ENCODE assay signal across 25 cellular contexts in genomic region chr3:45227946-45228345, GRCh38. TPM values are rescaled to one million over a fixed set of nuclear protein-coding genes. Genes with fewer than 3 reads are reported as not detected.
A peak's percentile ranks its signal among the peaks of the same experiment; 100 is the strongest.
DNase-seq lines count a peak whose midpoint lies in the region; ATAC-seq and FAIRE-seq lines count a peak whose summit lies in the region.
"Had no signal": no experiment of that assay in that cellular context is flagged by ENCODE, and none has a peak within 500 bp of the region (broad histone marks: within the 10 kb centered on the region; RNA-seq: fewer than 3 reads in every experiment).

No MANE protein-coding gene starts in this region.

- no peaks in the 10 kb centered on the region for H3K4me1 ChIP-seq in small intestine (ENCODE audit: control insufficient read depth in 2 of 2, insufficient read depth in 1 of 2, low read depth in 1 of 2, low read length in 1 of 2)
- H3K4me1 ChIP-seq: BE2C had no signal

- FAIRE-seq in small intestine (lab: Jason Lieb, UNC), result no peak
- FAIRE-seq: endothelial cell of umbilical vein had no signal

- peaks cover 4 to 15% of the 10 kb centered on the region in 2 donors for H3K27me3 ChIP-seq in small intestine (ENCODE audit: control insufficient read depth in 2 of 2, insufficient read depth in 2 of 2, low read length in 2 of 2)

- H3K27ac Mint-ChIP-seq in T-helper 2 cell treated with Interferon-gamma antibody and Interleukin-4, amounts not matched to agents 5 μg/mL and 100 μg/mL, for 36 hours, result no peak overlapping the region
- H3K27ac Mint-ChIP-seq in activated naive CD4-positive, alpha-beta T cell treated with anti-CD3 and anti-CD28 coated beads, Interleukin-2, amount 10 ng/mL, durations not matched to agents 7 days and 5 days, result no peak overlapping the region
- H3K27ac Mint-ChIP-seq: activated naive CD8-positive, alpha-beta T cell treated with anti-CD3 and anti-CD28 coated beads, Interleukin-2, amount 10 ng/mL, durations not matched to agents 7 days and 5 days; stimulated activated naive CD8-positive, alpha-beta T cell treated with anti-CD3 and anti-CD28 coated beads, Interleukin-15, Interleukin-2, amounts not matched to agents 100 ng/mL and 50 ng/mL, for 24 hours had no signal

- H3K9me3 Mint-ChIP-seq in T-helper 2 cell treated with Interferon-gamma antibody and Interleukin-4, amounts not matched to agents 5 μg/mL and 100 μg/mL, for 36 hours, result no peaks in the 10 kb centered on the region
- no peaks in the 10 kb centered on the region for H3K9me3 Mint-ChIP-seq in activated naive CD4-positive, alpha-beta T cell treated with anti-CD3 and anti-CD28 coated beads, Interleukin-2, amount 10 ng/mL, durations not matched to agents 7 days and 5 days
- H3K9me3 Mint-ChIP-seq: activated naive CD8-positive, alpha-beta T cell treated with anti-CD3 and anti-CD28 coated beads, Interleukin-2, amount 10 ng/mL, durations not matched to agents 7 days and 5 days; stimulated activated naive CD8-positive, alpha-beta T cell treated with anti-CD3 and anti-CD28 coated beads, Interleukin-15, Interleukin-2, amounts not matched to agents 100 ng/mL and 50 ng/mL, for 24 hours had no signal

- CTCF ChIA-PET in activated naive CD4-positive, alpha-beta T cell treated with anti-CD3 and anti-CD28 coated beads, Interleukin-2, amount 10 ng/mL, durations not matched to agents 7 days and 5 days (lab: Charles Lee), result no interaction called here

- H3K4me3 ChIP-seq in small intestine (ENCODE audit: low read depth in 1 of 2, low read length in 2 of 2), result no peak overlapping the region
- H3K4me3 ChIP-seq: Peyer's patch, transverse colon had no signal

- WGBS in small intestine, 3 donors, result 22 to 73% (median 35%) methylated on average over 6 of the region's 6 CpGs

- peaks cover 68% of the 10 kb centered on the region for H3K27me3 Mint-ChIP-seq in T-helper 2 cell treated with Interferon-gamma antibody and Interleukin-4, amounts not matched to agents 5 μg/mL and 100 μg/mL, for 36 hours (ENCODE audit: low read depth)
- H3K27me3 Mint-ChIP-seq in activated naive CD4-positive, alpha-beta T cell treated with anti-CD3 and anti-CD28 coated beads, Interleukin-2, amount 10 ng/mL, durations not matched to agents 7 days and 5 days, result peaks cover 79% of the 10 kb centered on the region

- DNase-seq in NCI-H1417 (lab: John Stamatoyannopoulos, UW) (peak; percentile 3 to 37 (median 25)), NCI-H1417 treated with DMSO at 0.1 percent for 48 hours (lab: John Stamatoyannopoulos, UW) (no peak), NCI-H345 (lab: John Stamatoyannopoulos, UW) (peak; percentile 60), head of caudate nucleus (peak in 34 of 42 donors; percentile 15 to 79 (median 45)), small intestine (peak; percentile 20)
- no peak for DNase-seq in T-helper 2 cell treated with Interferon-gamma antibody and Interleukin-4, amounts not matched to agents 5 μg/mL and 100 μg/mL, for 36 hours (ENCODE audit: low spot score)
- no peak for DNase-seq in activated naive CD4-positive, alpha-beta T cell treated with anti-CD3 and anti-CD28 coated beads, Interleukin-2, amount 10 ng/mL, durations not matched to agents 7 days and 5 days
- DNase-seq: activated naive CD8-positive, alpha-beta T cell treated with anti-CD3 and anti-CD28 coated beads, Interleukin-2, amount 10 ng/mL, durations not matched to agents 7 days and 5 days; BE2C; brain microvascular endothelial cell; cortex of kidney; GDM1; hippocampal formation; KG1; kidney glomerular epithelial cell; NCI-H2081 treated with DMSO at 0.1 percent for 48 hours; Peyer's patch; stimulated activated CD4-positive, alpha-beta T cell treated with anti-CD3 and anti-CD28 coated beads, Interleukin-2, amount 100 ng/mL, for 24 hours; T1000; transverse colon had no signal

- no peak overlapping the region for H3K4me3 Mint-ChIP-seq in T-helper 2 cell treated with Interferon-gamma antibody and Interleukin-4, amounts not matched to agents 5 μg/mL and 100 μg/mL, for 36 hours
- H3K4me3 Mint-ChIP-seq in activated naive CD4-positive, alpha-beta T cell treated with anti-CD3 and anti-CD28 coated beads, Interleukin-2, amount 10 ng/mL, durations not matched to agents 7 days and 5 days, result no peak overlapping the region
- H3K4me3 Mint-ChIP-seq: stimulated activated naive CD8-positive, alpha-beta T cell treated with anti-CD3 and anti-CD28 coated beads, Interleukin-15, Interleukin-2, amounts not matched to agents 100 ng/mL and 50 ng/mL, for 24 hours had no signal

- H3K9me3 ChIP-seq in small intestine (ENCODE audit: control insufficient read depth, low read depth), result no peaks in the 10 kb centered on the region
- H3K9me3 ChIP-seq: BE2C, Peyer's patch, transverse colon had no signal

- intact Hi-C loops in head of caudate nucleus (cut with DNase I), result loop anchor here (5.0 to 10.0 kb wide), 2 partner anchors 264 to 427 kb away; no protein-coding TSS in a partner anchor

- H3K27ac ChIP-seq in small intestine (ENCODE audit: low read depth in 1 of 2, low read length in 1 of 2), result no peak overlapping the region
- H3K27ac ChIP-seq: brain microvascular endothelial cell, HL-60, Peyer's patch, transverse colon had no signal

- no peaks in the 10 kb centered on the region for H3K36me3 ChIP-seq in small intestine (ENCODE audit: control insufficient read depth in 2 of 2, insufficient read depth in 2 of 2, low read length in 2 of 2)
- H3K36me3 ChIP-seq: BE2C, brain microvascular endothelial cell, Peyer's patch, transverse colon had no signal

- H3K36me3 Mint-ChIP-seq in T-helper 2 cell treated with Interferon-gamma antibody and Interleukin-4, amounts not matched to agents 5 μg/mL and 100 μg/mL, for 36 hours (ENCODE audit: low read depth), result peaks cover 2% of the 10 kb centered on the region
- no peaks in the 10 kb centered on the region for H3K36me3 Mint-ChIP-seq in activated naive CD4-positive, alpha-beta T cell treated with anti-CD3 and anti-CD28 coated beads, Interleukin-2, amount 10 ng/mL, durations not matched to agents 7 days and 5 days
- H3K36me3 Mint-ChIP-seq: activated naive CD8-positive, alpha-beta T cell treated with anti-CD3 and anti-CD28 coated beads, Interleukin-2, amount 10 ng/mL, durations not matched to agents 7 days and 5 days had no signal

- ATAC-seq in GM19467 (IDR thresholded peaks at IDR 0.05; ENCODE audit: unreplicated experiment), result no peak
- ATAC-seq: activated CD4-positive, CD25-positive, alpha-beta regulatory T cell treated with anti-CD3 and anti-CD28 coated beads, Interleukin-2, amount 50 U/mL, for 24 hours had no signal

- H3K4me1 Mint-ChIP-seq in T-helper 2 cell treated with Interferon-gamma antibody and Interleukin-4, amounts not matched to agents 5 μg/mL and 100 μg/mL, for 36 hours (ENCODE audit: low read depth), result peaks cover 12% of the 10 kb centered on the region
- peaks cover 13% of the 10 kb centered on the region for H3K4me1 Mint-ChIP-seq in activated naive CD4-positive, alpha-beta T cell treated with anti-CD3 and anti-CD28 coated beads, Interleukin-2, amount 10 ng/mL, durations not matched to agents 7 days and 5 days

RNA-seq across cellular contexts. Expression of gene TMEM158, which starts 1.9 kb away (rescaled TPM):
- 1 to 10 TPM in 1 of 3 donors, under 1 TPM in 1, not detected in 1; 0.27 to 1.4 TPM for polyA plus RNA-seq in small intestine

Comparison
In these comparisons a context has a peak if more than half of its experiments do, and no peak if none do; other contexts are left out.
1. DNase-seq: peak in NCI-H1417 (3 of 3), NCI-H345 (single experiment), head of caudate nucleus (34 of 42) and small intestine (single experiment); none in NCI-H1417 treated with DMSO at 0.1 percent for 48 hours (single experiment), T-helper 2 cell treated with Interferon-gamma antibody and Interleukin-4, amounts not matched to agents 5 μg/mL and 100 μg/mL, for 36 hours (single experiment) and activated naive CD4-positive, alpha-beta T cell treated with anti-CD3 and anti-CD28 coated beads, Interleukin-2, amount 10 ng/mL, durations not matched to agents 7 days and 5 days (single experiment).